ENCODE assay signal across 27 cellular contexts in genomic region chr13:34164585-34164984, GRCh38.
DNase-seq lines count a peak whose midpoint lies in the region; ATAC-seq and TF ChIP-seq lines count a peak whose summit lies in the region.
"Had no signal": no experiment of that assay in that cellular context is flagged by ENCODE, and none has a peak within 500 bp of the region (broad histone marks: within the 10 kb centered on the region; RNA-seq: fewer than 3 reads in every experiment).

No MANE protein-coding gene starts in this region.

- H3K36me3 ChIP-seq in trophoblast cell (ENCODE audit: control insufficient read depth in 1 of 2, insufficient read depth in 2 of 2, low read length in 2 of 2) (no peaks in the 10 kb centered on the region), suprapubic skin (no peaks in the 10 kb centered on the region)

- H2AFZ ChIP-seq in trophoblast cell (ENCODE audit: insufficient read depth, low read length, poor library complexity): no peak overlapping the region

- H3K79me1 ChIP-seq in trophoblast cell (ENCODE audit: low read length): no peaks in the 10 kb centered on the region

- no peak overlapping the region for H3K4me2 ChIP-seq in trophoblast cell (ENCODE audit: low read length)
- H3K4me2 ChIP-seq: KMS-11 had no signal

- no peak overlapping the region for H2BK120ac ChIP-seq in trophoblast cell (ENCODE audit: insufficient read depth, low read length, poor library complexity)

- no peak overlapping the region for H3K4ac ChIP-seq in trophoblast cell (ENCODE audit: low read depth, low read length)

- no peak overlapping the region for H3K9ac ChIP-seq in trophoblast cell (ENCODE audit: low read length)
- H3K9ac ChIP-seq: KMS-11 had no signal

- no peaks in the 10 kb centered on the region for H3K27me3 Mint-ChIP-seq in Calu3 (ENCODE audit: unreplicated experiment)
- H3K27me3 Mint-ChIP-seq: naive B cell had no signal

- no peak overlapping the region for H2AK5ac ChIP-seq in trophoblast cell (ENCODE audit: low read length)

- H4K91ac ChIP-seq in trophoblast cell (ENCODE audit: low read depth, low read length): no peak overlapping the region

- H3K4me3 ChIP-seq in trophoblast cell (ENCODE audit: low read depth, low read length) (no peak overlapping the region), suprapubic skin (no peak overlapping the region)
- H3K4me3 ChIP-seq: skin epidermis, testis had no signal

- H3K27me3 ChIP-seq in trophoblast cell (ENCODE audit: insufficient read depth, low read length) (no peaks in the 10 kb centered on the region), suprapubic skin (no peaks in the 10 kb centered on the region)
- H3K27me3 ChIP-seq: testis had no signal

- no peak for TF ChIP-seq POLR2A in suprapubic skin (IDR thresholded peaks at IDR 0.05)

- peak; percentile 52 for DNase-seq in Calu3
- peak; percentile 67 for DNase-seq in SK-MEL-5 (ENCODE audit: low read depth, low spot score)
- DNase-seq in islet precursor cell: peak; percentile 82
- peak; percentile 57 to 70 for DNase-seq in trophoblast cell
- no peak for DNase-seq in suprapubic skin (ENCODE audit: low spot score in 2 of 2)
- no peak for DNase-seq in stimulated activated CD4-positive, alpha-beta T cell treated with anti-CD3 and anti-CD28 coated beads, Interleukin-4, amount 100 ng/mL, for 1 hour
- DNase-seq: activated CD4-positive, alpha-beta memory T cell treated with anti-CD3 and anti-CD28 coated beads, Interleukin-2, amount 10 ng/mL, durations not matched to agents 7 days and 5 days; activated CD4-positive, CD25-positive, alpha-beta regulatory T cell treated with anti-CD3 and anti-CD28 coated beads, Interleukin-2, amount 50 U/mL, for 72 hours; activated CD8-positive, alpha-beta memory T cell treated with anti-CD3 and anti-CD28 coated beads, Interleukin-2, amount 50 U/mL, for 48 hours; activated naive CD4-positive, alpha-beta T cell treated with Interleukin-2 at 50 U/mL for 16 hours; CD4-positive, alpha-beta T cell; effector CD8-positive, alpha-beta T cell; immature natural killer cell; MM.1S; naive B cell; NCI-H1930; NCI-H524 treated with DMSO at 0.1 percent for 48 hours; SHP77; stimulated activated naive CD4-positive, alpha-beta T cell treated with Interleukin-2 at 50 U/mL for 16 hours; testis had no signal

- no peak for TF ChIP-seq EP300 in suprapubic skin (IDR thresholded peaks at IDR 0.05)

- no peaks in the 10 kb centered on the region for H3K9me3 Mint-ChIP-seq in Calu3 (ENCODE audit: low read depth, unreplicated experiment)
- H3K9me3 Mint-ChIP-seq: activated CD4-positive, alpha-beta memory T cell treated with anti-CD3 and anti-CD28 coated beads, Interleukin-2, amount 10 ng/mL, durations not matched to agents 7 days and 5 days; activated T-helper 1 cell treated with anti-CD3 and anti-CD28 coated beads, Interleukin-12 subunit alpha, Interleukin-12 subunit beta, Interleukin-2, Interleukin-4 antibody, amounts not matched to agents 30 ng/mL and 10 ng/mL and 1 ng/mL, durations not matched to agents 14 hours and 24 hours and 36 hours; CD4-positive, alpha-beta T cell had no signal

- BruUV-seq in Calu3 (replicated peaks; lab: Mats Ljungman, UMichigan): TSS peak; percentile 49

- no CpG with 5 or more reads among the region's 6 CpGs for WGBS in trophoblast cell (ENCODE audit: extremely low coverage, insufficient coverage, insufficient read length)
- WGBS in suprapubic skin: 83% methylated on average over 6 of the region's 6 CpGs

- H3K23ac ChIP-seq in trophoblast cell (ENCODE audit: low read length): no peak overlapping the region

- peaks cover 56% of the 10 kb centered on the region for H3K4me1 Mint-ChIP-seq in Calu3 (ENCODE audit: low read depth, unreplicated experiment)
- H3K4me1 Mint-ChIP-seq: activated CD4-positive, alpha-beta memory T cell treated with anti-CD3 and anti-CD28 coated beads, Interleukin-2, amount 10 ng/mL, durations not matched to agents 7 days and 5 days; immature natural killer cell; naive B cell had no signal

- no peak overlapping the region for H2BK5ac ChIP-seq in trophoblast cell (ENCODE audit: low read depth, low read length, poor library complexity)

- CTCF ChIA-PET in Calu3 (lab: Charles Lee): interaction anchor here (0.7 to 1.4 kb wide), 5 partner anchors 9 to 534 kb away, joined by 3 to 12 read pairs (median 3); no protein-coding TSS in a partner anchor

- H4K8ac ChIP-seq in trophoblast cell (ENCODE audit: low read depth, low read length): no peak overlapping the region

- no peaks in the 10 kb centered on the region for H3K9me3 ChIP-seq in trophoblast cell (ENCODE audit: insufficient read depth, low read depth, low read length)
- H3K9me3 ChIP-seq in suprapubic skin: no peaks in the 10 kb centered on the region
- H3K9me3 ChIP-seq: testis had no signal

- H3K27ac Mint-ChIP-seq in Calu3 (ENCODE audit: unreplicated experiment): peak overlapping the region; percentile 91
- H3K27ac Mint-ChIP-seq: activated CD4-positive, alpha-beta memory T cell treated with anti-CD3 and anti-CD28 coated beads, Interleukin-2, amount 10 ng/mL, durations not matched to agents 7 days and 5 days; activated T-helper 1 cell treated with anti-CD3 and anti-CD28 coated beads, Interleukin-12 subunit alpha, Interleukin-12 subunit beta, Interleukin-2, Interleukin-4 antibody, amounts not matched to agents 30 ng/mL and 10 ng/mL and 1 ng/mL, durations not matched to agents 14 hours and 24 hours and 36 hours; CD4-positive, alpha-beta T cell; immature natural killer cell; mesothelial cell of epicardium; naive B cell had no signal

- no peak overlapping the region for H3K18ac ChIP-seq in trophoblast cell (ENCODE audit: low read length)

- in situ Hi-C loops in SK-MEL-5 (cut with HindIII; ENCODE audit: low pct_unique_long_range_greater_than_20kb, low sequenced_read_pairs): no loop called here

- H2BK12ac ChIP-seq in trophoblast cell (ENCODE audit: low read length): no peak overlapping the region

- no peak overlapping the region for H4K12ac ChIP-seq in trophoblast cell (ENCODE audit: low read depth, low read length)

- intact Hi-C loops in Calu3 (cut with micrococcal nuclease; ENCODE audit: unreplicated experiment): loop anchor here (5.0 to 10.0 kb wide), 2 partner anchors 103 to 700 kb away; no protein-coding TSS in a partner anchor

- no peak overlapping the region for H3K14ac ChIP-seq in trophoblast cell (ENCODE audit: low read length)

- ATAC-seq in GM21825 (IDR thresholded peaks at IDR 0.05; ENCODE audit: unreplicated experiment): no peak
- ATAC-seq in GM21515 (IDR thresholded peaks at IDR 0.05; ENCODE audit: unreplicated experiment): no peak
- ATAC-seq: Panc1 had no signal

- H3K79me2 ChIP-seq in trophoblast cell (ENCODE audit: control insufficient read depth, insufficient read depth, low read length, poor library complexity): no peaks in the 10 kb centered on the region

- peak; percentile 21 for TF ChIP-seq CTCF in Calu3 (IDR thresholded peaks at IDR 0.05; ENCODE audit: unreplicated experiment)
- TF ChIP-seq CTCF in suprapubic skin (IDR thresholded peaks at IDR 0.05): no peak

- H3K36me3 Mint-ChIP-seq in Calu3 (ENCODE audit: insufficient read depth, unreplicated experiment): peaks cover 15% of the 10 kb centered on the region
- H3K36me3 Mint-ChIP-seq: immature natural killer cell, mesothelial cell of epicardium, naive B cell had no signal

- H3K27ac ChIP-seq in trophoblast cell (ENCODE audit: low read depth, low read length): no peak overlapping the region
- H3K27ac ChIP-seq in suprapubic skin: no peak overlapping the region
- H3K27ac ChIP-seq: KMS-11, skin epidermis, testis had no signal

- no peaks in the 10 kb centered on the region for H3K4me1 ChIP-seq in trophoblast cell (ENCODE audit: control insufficient read depth in 1 of 2, insufficient read depth in 2 of 2, low read length in 2 of 2)
- peaks cover 6% of the 10 kb centered on the region for H3K4me1 ChIP-seq in suprapubic skin

- peak overlapping the region; percentile 42 for H3K4me3 Mint-ChIP-seq in Calu3 (ENCODE audit: low read depth, unreplicated experiment)
- H3K4me3 Mint-ChIP-seq: activated CD4-positive, alpha-beta memory T cell treated with anti-CD3 and anti-CD28 coated beads, Interleukin-2, amount 10 ng/mL, durations not matched to agents 7 days and 5 days; activated T-helper 1 cell treated with anti-CD3 and anti-CD28 coated beads, Interleukin-12 subunit alpha, Interleukin-12 subunit beta, Interleukin-2, Interleukin-4 antibody, amounts not matched to agents 30 ng/mL and 10 ng/mL and 1 ng/mL, durations not matched to agents 14 hours and 24 hours and 36 hours; CD4-positive, alpha-beta T cell; immature natural killer cell; mesothelial cell of epicardium; naive B cell had no signal

Comparison
In these comparisons a context has a peak if more than half of its experiments do, and no peak if none do; other contexts are left out.
1. DNase-seq: peak in Calu3 (single experiment), SK-MEL-5 (single experiment), islet precursor cell (single experiment) and trophoblast cell (2 of 2); none in suprapubic skin (0 of 2) and stimulated activated CD4-positive, alpha-beta T cell treated with anti-CD3 and anti-CD28 coated beads, Interleukin-4, amount 100 ng/mL, for 1 hour (single experiment).